Comparison of ENCODE assay signal across 25 cellular contexts in genomic region chr19:13707901-13708300, GRCh38. TPM values are rescaled to one million over a fixed set of nuclear protein-coding genes. Genes with fewer than 3 reads are reported as not detected.
A peak's percentile ranks its signal among the peaks of the same experiment; 100 is the strongest.
DNase-seq lines count a peak whose midpoint lies in the region; ATAC-seq and TF ChIP-seq lines count a peak whose summit lies in the region.
"Had no signal": no experiment of that assay in that cellular context is flagged by ENCODE, and none has a peak within 500 bp of the region (broad histone marks: within the 10 kb centered on the region; RNA-seq: fewer than 3 reads in every experiment).

No MANE protein-coding gene starts in this region.

- no peaks in the 10 kb centered on the region for H3K79me2 ChIP-seq in fibroblast of lung (ENCODE audit: control insufficient read depth, insufficient read depth, low read length)
- H3K79me2 ChIP-seq in neural progenitor cell (ENCODE audit: low read depth) = no peaks in the 10 kb centered on the region

- H3K4me3 ChIP-seq in HEK293 (ENCODE audit: low read depth, low read length) (no peak overlapping the region), SK-N-MC (peak overlapping the region; percentile 62), fibroblast of lung (replicated peaks in 1 of 4; ENCODE audit: control extremely low read depth in 1 of 4, insufficient read depth in 1 of 4, low read depth in 3 of 4, low read length in 4 of 4) (no peak overlapping the region), neural progenitor cell (no peak overlapping the region)
- H3K4me3 ChIP-seq: esophagus squamous epithelium, GM23248, psoas muscle, skin epidermis had no signal

- POLR2A ChIA-PET in HEK293 (lab: Yijun Ruan, JAX) = no interaction called here

- TF ChIP-seq CTCF in HEK293 (tag by site-specific recombination; IDR thresholded peaks at IDR 0.05) = no peak
- no peak for TF ChIP-seq CTCF in fibroblast of lung (conservative IDR thresholded peaks at IDR 0.05 in 1 of 2, IDR thresholded peaks at IDR 0.05 in 1 of 2; ENCODE audit: low read depth in 1 of 2, low read length in 2 of 2)
- no peak for TF ChIP-seq CTCF in neural progenitor cell (IDR thresholded peaks at IDR 0.05)

- H3K4me3 Mint-ChIP-seq in neural progenitor cell = no peak overlapping the region
- H3K4me3 Mint-ChIP-seq: activated CD4-positive, alpha-beta T cell treated with anti-CD3 and anti-CD28 coated beads, Interleukin-2, amount 10 ng/mL, durations not matched to agents 7 days and 5 days; activated CD8-positive, alpha-beta memory T cell treated with anti-CD3 and anti-CD28 coated beads, Interleukin-2, amount 10 ng/mL, durations not matched to agents 7 days and 5 days; activated naive CD4-positive, alpha-beta T cell treated with anti-CD3 and anti-CD28 coated beads for 36 hours; CD14-positive monocyte; endodermal cell; T-helper 17 cell had no signal

- ATAC-seq in HG03469 (IDR thresholded peaks at IDR 0.05; ENCODE audit: unreplicated experiment) (no peak), GM18858 (IDR thresholded peaks at IDR 0.05; ENCODE audit: unreplicated experiment) (no peak)
- ATAC-seq: activated CD8-positive, alpha-beta memory T cell treated with anti-CD3 and anti-CD28 coated beads, Interleukin-2, amount 10 ng/mL, durations not matched to agents 7 days and 5 days; Panc1; psoas muscle; T-helper 17 cell had no signal

- DNase-seq in SK-N-MC (ENCODE audit: low read depth, low spot score) = no peak
- peak; percentile 19 to 79 for DNase-seq in fibroblast of lung (ENCODE audit: low read depth in 2 of 2)
- no peak for DNase-seq in neural progenitor cell (ENCODE audit: low spot score)
- no peak for DNase-seq in Kasumi-1 (lab: John Stamatoyannopoulos, UW)
- DNase-seq: activated CD4-positive, alpha-beta T cell treated with anti-CD3 and anti-CD28 coated beads, Interleukin-2, amount 10 ng/mL, durations not matched to agents 7 days and 5 days; activated CD8-positive, alpha-beta memory T cell treated with anti-CD3 and anti-CD28 coated beads, Interleukin-2, amount 10 ng/mL, durations not matched to agents 7 days and 5 days; activated naive CD4-positive, alpha-beta T cell treated with anti-CD3 and anti-CD28 coated beads for 36 hours; cortex of kidney; endodermal cell; esophagus squamous epithelium; GM23248; kidney glomerular epithelial cell; mammary epithelial cell; MM.1S; NCI-H1436; NK-92 treated with Interleukin-12 subunit alpha and Interleukin-12 subunit beta, amount 100 ng/mL, for 24 hours; psoas muscle; stimulated activated CD4-positive, alpha-beta T cell treated with anti-CD3 and anti-CD28 coated beads, Interleukin-2, amount 100 ng/mL, for 24 hours; T-helper 17 cell had no signal

- H3K4me1 ChIP-seq in HEK293 (ENCODE audit: control insufficient read depth, insufficient read depth, low read length) (no peaks in the 10 kb centered on the region), fibroblast of lung (ENCODE audit: control insufficient read depth, extremely low read depth, insufficient read depth, low read length) (no peaks in the 10 kb centered on the region), neural progenitor cell (no peaks in the 10 kb centered on the region)
- H3K4me1 ChIP-seq: psoas muscle had no signal

- CTCF ChIA-PET in HEK293 (lab: Yijun Ruan, JAX) = interaction anchor here (0.6 to 2.1 kb wide), 2 partner anchors 13 to 173 kb away, joined by 5 to 12 read pairs; no protein-coding TSS in a partner anchor

- H3K9me3 Mint-ChIP-seq in neural progenitor cell = peaks cover 12% of the 10 kb centered on the region
- H3K9me3 Mint-ChIP-seq: activated CD4-positive, alpha-beta T cell treated with anti-CD3 and anti-CD28 coated beads, Interleukin-2, amount 10 ng/mL, durations not matched to agents 7 days and 5 days had no signal

- peaks cover 4% of the 10 kb centered on the region for H3K27me3 ChIP-seq in fibroblast of lung (ENCODE audit: control insufficient read depth, insufficient read depth, low read length)
- no peaks in the 10 kb centered on the region for H3K27me3 ChIP-seq in neural progenitor cell
- H3K27me3 ChIP-seq: esophagus squamous epithelium had no signal

- peaks cover 6% of the 10 kb centered on the region for H3K4me1 Mint-ChIP-seq in neural progenitor cell
- H3K4me1 Mint-ChIP-seq: activated CD4-positive, alpha-beta T cell treated with anti-CD3 and anti-CD28 coated beads, Interleukin-2, amount 10 ng/mL, durations not matched to agents 7 days and 5 days; activated CD8-positive, alpha-beta memory T cell treated with anti-CD3 and anti-CD28 coated beads, Interleukin-2, amount 10 ng/mL, durations not matched to agents 7 days and 5 days; CD14-positive monocyte; T-helper 17 cell had no signal

- H2AFZ ChIP-seq in fibroblast of lung (ENCODE audit: low read length) = no peak overlapping the region
- H2AFZ ChIP-seq in neural progenitor cell (replicated peaks) = no peak overlapping the region
- H2AFZ ChIP-seq: GM23248 had no signal

- H3K4me2 ChIP-seq in fibroblast of lung (ENCODE audit: extremely low read depth, insufficient read depth, low read length) (no peak overlapping the region), neural progenitor cell (no peak overlapping the region)

- H3K27ac ChIP-seq in HEK293 (ENCODE audit: extremely low read depth, low read depth, low read length) = no peak overlapping the region
- peak overlapping the region; percentile 88 for H3K27ac ChIP-seq in SK-N-MC
- no peak overlapping the region for H3K27ac ChIP-seq in fibroblast of lung (ENCODE audit: insufficient read depth, low read length)
- no peak overlapping the region for H3K27ac ChIP-seq in neural progenitor cell
- H3K27ac ChIP-seq: esophagus squamous epithelium, GM23248, psoas muscle, skin epidermis had no signal

- H3K9me3 ChIP-seq in HEK293 (ENCODE audit: control insufficient read depth, insufficient read depth, low read depth, low read length) (no peaks in the 10 kb centered on the region), SK-N-MC (ENCODE audit: low read depth, low read length) (no peaks in the 10 kb centered on the region), fibroblast of lung (ENCODE audit: control insufficient read depth, insufficient read depth, low read depth, low read length) (no peaks in the 10 kb centered on the region), neural progenitor cell (ENCODE audit: low read depth) (no peaks in the 10 kb centered on the region)
- H3K9me3 ChIP-seq: esophagus squamous epithelium, psoas muscle had no signal

- no peaks in the 10 kb centered on the region for H3K36me3 Mint-ChIP-seq in neural progenitor cell
- H3K36me3 Mint-ChIP-seq: activated CD8-positive, alpha-beta memory T cell treated with anti-CD3 and anti-CD28 coated beads, Interleukin-2, amount 10 ng/mL, durations not matched to agents 7 days and 5 days; CD14-positive monocyte had no signal

- H3K9ac ChIP-seq in SK-N-MC (ENCODE audit: insufficient read length) (peak overlapping the region; percentile 63), fibroblast of lung (ENCODE audit: insufficient read depth, low read length) (no peak overlapping the region), neural progenitor cell (no peak overlapping the region)
- H3K9ac ChIP-seq: GM23248 had no signal

- H3K27ac Mint-ChIP-seq in neural progenitor cell = peak overlapping the region; percentile 22
- H3K27ac Mint-ChIP-seq: activated CD4-positive, alpha-beta T cell treated with anti-CD3 and anti-CD28 coated beads, Interleukin-2, amount 10 ng/mL, durations not matched to agents 7 days and 5 days; activated CD8-positive, alpha-beta memory T cell treated with anti-CD3 and anti-CD28 coated beads, Interleukin-2, amount 10 ng/mL, durations not matched to agents 7 days and 5 days; activated naive CD4-positive, alpha-beta T cell treated with anti-CD3 and anti-CD28 coated beads for 36 hours; CD14-positive monocyte; endodermal cell; T-helper 17 cell had no signal

- no peaks in the 10 kb centered on the region for H3F3A ChIP-seq in neural progenitor cell (ENCODE audit: low read depth)

- H4K20me1 ChIP-seq in fibroblast of lung (ENCODE audit: control insufficient read depth, extremely low read depth, insufficient read depth, low read length) (no peaks in the 10 kb centered on the region), neural progenitor cell (ENCODE audit: low read depth) (no peaks in the 10 kb centered on the region)

- H3K27me3 Mint-ChIP-seq in neural progenitor cell (ENCODE audit: insufficient read depth, low read depth) = peaks cover 12% of the 10 kb centered on the region
- H3K27me3 Mint-ChIP-seq: activated CD4-positive, alpha-beta T cell treated with anti-CD3 and anti-CD28 coated beads, Interleukin-2, amount 10 ng/mL, durations not matched to agents 7 days and 5 days had no signal

- no peaks in the 10 kb centered on the region for H3K36me3 ChIP-seq in HEK293 (ENCODE audit: control insufficient read depth in 2 of 2, insufficient read depth in 1 of 2, low read length in 2 of 2)
- H3K36me3 ChIP-seq in SK-N-MC (ENCODE audit: insufficient read depth, low read length) = no peaks in the 10 kb centered on the region
- no peaks in the 10 kb centered on the region for H3K36me3 ChIP-seq in fibroblast of lung (ENCODE audit: control insufficient read depth, insufficient read depth, low read length)
- no peaks in the 10 kb centered on the region for H3K36me3 ChIP-seq in neural progenitor cell
- H3K36me3 ChIP-seq: esophagus squamous epithelium had no signal

TF ChIP-seq in HEK293, 187 proteins besides CTCF, POLR2A, EP300 and RAD21:
- TF ChIP-seq ZNF596 (tag by site-specific recombination; IDR thresholded peaks at IDR 0.05) (no peak), PRDM6 (tag by site-specific recombination; IDR thresholded peaks at IDR 0.05) (0 out of 2 replicates have a peak, but pooled peaks have one; percentile 25)
TF ChIP-seq in HEK293: peak in this region for 1.

RNA-seq across cellular contexts. Expression of gene MRI1, which starts 56.4 kb away (rescaled TPM):
- 17.7 and 20.3 TPM in 2 replicates for total RNA-seq in fibroblast of lung
- polyA plus RNA-seq in fibroblast of lung = 5.2 and 17.1 TPM in 2 replicates
- polyA plus RNA-seq in fibroblast of lung (2012) = 6.2 and 17.7 TPM in 2 replicates
- 7.2 and 26.5 TPM in 2 replicates for polyA minus RNA-seq in fibroblast of lung (ENCODE audit: low replicate concordance)
- total RNA-seq in neural progenitor cell (ENCODE audit: low replicate concordance) = 6.3 and 22.5 TPM in 2 replicates

Comparison
In these comparisons a context has a peak if more than half of its experiments do, and no peak if none do; other contexts are left out.
1. DNase-seq: peak in fibroblast of lung (2 of 2); none in SK-N-MC (single experiment), neural progenitor cell (single experiment) and Kasumi-1 (0 of 2).